ENCODE assay signal across 11 cellular contexts in the genomic region with DNA sequence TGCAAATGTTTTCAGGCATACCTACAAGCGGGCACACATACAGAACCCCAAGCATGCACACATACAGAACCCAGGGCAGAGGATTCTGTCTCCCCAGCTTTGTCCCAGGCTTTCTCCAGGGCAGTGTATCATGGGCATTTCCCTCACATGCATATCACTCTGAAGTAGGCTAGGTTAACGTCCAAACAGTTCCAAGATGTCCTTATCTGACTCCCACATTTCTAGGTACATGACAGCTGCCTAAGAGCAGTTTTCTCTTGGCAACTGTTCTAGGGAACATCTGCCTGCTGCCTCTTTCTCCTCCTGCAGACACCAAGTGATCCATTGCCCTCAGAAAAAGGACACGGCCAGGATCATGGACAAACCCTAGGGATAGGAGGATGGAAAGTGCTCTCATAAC.
DNase-seq lines count a peak whose midpoint lies in the region; TF ChIP-seq lines count a peak whose summit lies in the region.
"Had no signal": no experiment of that assay in that cellular context is flagged by ENCODE, and none has a peak within 500 bp of the region (broad histone marks: within the 10 kb centered on the region; RNA-seq: fewer than 3 reads in every experiment).

No MANE protein-coding gene starts in this region.

- DNase-seq in DMS 273 treated with DMSO at 0.1 percent for 48 hours (lab: John Stamatoyannopoulos, UW) = peak; percentile 86
- peak; percentile 43 for DNase-seq in NCI-H1694 treated with DMSO at 0.1 percent for 48 hours (lab: John Stamatoyannopoulos, UW)
- DNase-seq in neural crest cell (ENCODE audit: low read depth, low spot score) = no peak
- DNase-seq in NCI-H446 (lab: John Stamatoyannopoulos, UW) = no peak
- DNase-seq in GM19240 (ENCODE audit: insufficient read length, low spot score) = no peak
- no peak for DNase-seq in foreskin melanocyte
- DNase-seq: Calu3; CD8-positive, alpha-beta T cell; GOT3; H7 had no signal

- peaks cover 7% of the 10 kb centered on the region for H3K9me3 Mint-ChIP-seq in neural crest cell
- H3K9me3 Mint-ChIP-seq: CD8-positive, alpha-beta T cell had no signal

- H3K27ac Mint-ChIP-seq in neural crest cell (ENCODE audit: unreplicated experiment) = peak overlapping the region; percentile 51
- H3K27ac Mint-ChIP-seq: B cell; CD8-positive, alpha-beta T cell had no signal

- no peaks in the 10 kb centered on the region for H3K36me3 Mint-ChIP-seq in neural crest cell (ENCODE audit: low read depth)
- H3K36me3 Mint-ChIP-seq: CD8-positive, alpha-beta T cell had no signal

- TF ChIP-seq CTCF in neural crest cell (conservative IDR thresholded peaks at IDR 0.05) = no peak

- no peaks in the 10 kb centered on the region for H3K4me1 Mint-ChIP-seq in neural crest cell
- H3K4me1 Mint-ChIP-seq: B cell had no signal

- H3K27me3 Mint-ChIP-seq in neural crest cell (ENCODE audit: low read depth) = no peaks in the 10 kb centered on the region
- H3K27me3 Mint-ChIP-seq: B cell had no signal

- no peak overlapping the region for H3K4me3 Mint-ChIP-seq in neural crest cell
- H3K4me3 Mint-ChIP-seq: B cell; CD8-positive, alpha-beta T cell had no signal

Comparison
In these comparisons a context has a peak if more than half of its experiments do, and no peak if none do; other contexts are left out.
1. DNase-seq: peak in DMS 273 treated with DMSO at 0.1 percent for 48 hours (single experiment) and NCI-H1694 treated with DMSO at 0.1 percent for 48 hours (single experiment); none in neural crest cell (single experiment), NCI-H446 (0 of 2), GM19240 (single experiment) and foreskin melanocyte (single experiment).